In genomic region chr13:47603365-47603764, GRCh38 we compare ENCODE assay signal across 30 cellular contexts.
"Had no signal": no experiment of that assay in that cellular context is flagged by ENCODE, and none has a peak within 500 bp of the region (broad histone marks: within the 10 kb centered on the region; RNA-seq: fewer than 3 reads in every experiment).

No MANE protein-coding gene starts in this region.

- H3K36me3 Mint-ChIP-seq: activated CD4-positive, alpha-beta memory T cell treated with anti-CD3 and anti-CD28 coated beads for 36 hours had no signal

- H3K4me3 Mint-ChIP-seq: activated CD4-positive, alpha-beta memory T cell treated with anti-CD3 and anti-CD28 coated beads for 36 hours; activated CD4-positive, alpha-beta T cell treated with anti-CD3 and anti-CD28 coated beads for 36 hours; activated naive CD4-positive, alpha-beta T cell treated with anti-CD3 and anti-CD28 coated beads for 36 hours; activated T-cell treated with anti-CD3 and anti-CD28 coated beads, Interleukin-2, amount 50 U/mL, for 4 hours; activated T-helper 1 cell treated with anti-CD3 and anti-CD28 coated beads, Interleukin-12 subunit alpha, Interleukin-12 subunit beta, Interleukin-2, Interleukin-4 antibody, amounts not matched to agents 30 ng/mL and 10 ng/mL and 1 ng/mL, durations not matched to agents 14 hours and 24 hours and 36 hours; central memory CD8-positive, alpha-beta T cell; T-helper 1 cell treated with Interleukin-12 subunit alpha and Interleukin-12 subunit beta and Interleukin-4 antibody, amounts not matched to agents 30 μg/mL and 1 μg/mL, for 36 hours; T-helper 2 cell treated with Interferon-gamma antibody and Interleukin-4, amounts not matched to agents 5 μg/mL and 100 μg/mL, for 36 hours had no signal

- H3K4me3 ChIP-seq: adrenal gland, cardiac muscle cell, SJCRH30, SK-N-MC had no signal

- H3K4me1 Mint-ChIP-seq: activated CD4-positive, alpha-beta T cell treated with anti-CD3 and anti-CD28 coated beads for 36 hours; central memory CD8-positive, alpha-beta T cell had no signal

- DNase-seq: activated CD4-positive, alpha-beta memory T cell treated with anti-CD3 and anti-CD28 coated beads for 36 hours; activated CD4-positive, alpha-beta T cell treated with anti-CD3 and anti-CD28 coated beads for 36 hours; activated CD4-positive, alpha-beta T cell treated with anti-CD3 and anti-CD28 coated beads, Interleukin-2, amount 50 U/mL, for 1 hour; activated CD8-positive, alpha-beta memory T cell treated with anti-CD3 and anti-CD28 coated beads, Interleukin-2, amount 50 U/mL, for 4 hours; activated gamma-delta T cell treated with Interleukin-2 at 50 U/mL for 16 hours; activated naive CD4-positive, alpha-beta T cell treated with anti-CD3 and anti-CD28 coated beads for 36 hours; activated T-cell treated with anti-CD3 and anti-CD28 coated beads for 4 hours; activated T-cell treated with anti-CD3 and anti-CD28 coated beads, Interleukin-2, amount 50 U/mL, for 4 hours; adrenal gland; NCI-H1092 treated with DMSO at 0.1 percent for 48 hours; NCI-H1417; NCI-H146; NCI-H187; NCI-H2029 treated with DMSO at 0.1 percent for 48 hours; NCI-H2107; NCI-H2171; NCI-H2227 treated with DMSO at 0.1 percent for 48 hours; NCI-H446 treated with DMSO at 0.1 percent for 48 hours; NCI-H524; SHP77; SJCRH30 had no signal

- H3K27ac Mint-ChIP-seq: activated CD4-positive, alpha-beta memory T cell treated with anti-CD3 and anti-CD28 coated beads for 36 hours; activated CD4-positive, alpha-beta T cell treated with anti-CD3 and anti-CD28 coated beads for 36 hours; activated naive CD4-positive, alpha-beta T cell treated with anti-CD3 and anti-CD28 coated beads for 36 hours; activated naive CD4-positive, alpha-beta T cell treated with anti-CD3 and anti-CD28 coated beads, Interleukin-2, amount 50 U/mL, for 72 hours; activated T-helper 1 cell treated with anti-CD3 and anti-CD28 coated beads, Interleukin-12 subunit alpha, Interleukin-12 subunit beta, Interleukin-2, Interleukin-4 antibody, amounts not matched to agents 30 ng/mL and 10 ng/mL and 1 ng/mL, durations not matched to agents 14 hours and 24 hours and 36 hours; T-helper 1 cell treated with Interleukin-12 subunit alpha and Interleukin-12 subunit beta and Interleukin-4 antibody, amounts not matched to agents 30 μg/mL and 1 μg/mL, for 36 hours; T-helper 2 cell treated with Interferon-gamma antibody and Interleukin-4, amounts not matched to agents 5 μg/mL and 100 μg/mL, for 36 hours had no signal

- H3K9me3 Mint-ChIP-seq: activated T-helper 1 cell treated with anti-CD3 and anti-CD28 coated beads, Interleukin-12 subunit alpha, Interleukin-12 subunit beta, Interleukin-2, Interleukin-4 antibody, amounts not matched to agents 30 ng/mL and 10 ng/mL and 1 ng/mL, durations not matched to agents 14 hours and 24 hours and 36 hours; T-helper 2 cell treated with Interferon-gamma antibody and Interleukin-4, amounts not matched to agents 5 μg/mL and 100 μg/mL, for 36 hours had no signal

- ATAC-seq: activated CD4-positive, alpha-beta T cell treated with anti-CD3 and anti-CD28 coated beads for 36 hours; activated CD4-positive, CD25-positive, alpha-beta regulatory T cell treated with anti-CD3 and anti-CD28 coated beads, Interleukin-2, amount 50 U/mL, for 24 hours; activated naive CD4-positive, alpha-beta T cell treated with anti-CD3 and anti-CD28 coated beads, Interleukin-2, amount 50 U/mL, for 72 hours; activated T-cell treated with anti-CD3 and anti-CD28 coated beads, Interleukin-2, amount 50 U/mL, for 4 hours; Panc1 had no signal
